ENCODE assay signal across 22 cellular contexts in genomic region chr18:58827425-58827824, GRCh38. TPM values are rescaled to one million over a fixed set of nuclear protein-coding genes. Genes with fewer than 3 reads are reported as not detected.
DNase-seq lines count a peak whose midpoint lies in the region; ATAC-seq, FAIRE-seq and TF ChIP-seq lines count a peak whose summit lies in the region.
"Had no signal": no experiment of that assay in that cellular context is flagged by ENCODE, and none has a peak within 500 bp of the region (broad histone marks: within the 10 kb centered on the region; RNA-seq: fewer than 3 reads in every experiment).

No MANE protein-coding gene starts in this region.

- peak; percentile 36 for DNase-seq in NAMALWA (ENCODE audit: low spot score)
- DNase-seq in H1 (ENCODE audit: low read depth in 1 of 2, low spot score in 2 of 2), result no peak
- DNase-seq in trophoblast cell, result no peak
- no peak for DNase-seq in osteocyte (ENCODE audit: extremely low spot score, unreplicated experiment)
- no peak for DNase-seq in NCI-H82 treated with DMSO at 0.1 percent for 48 hours (lab: John Stamatoyannopoulos, UW; ENCODE audit: unreplicated experiment)
- DNase-seq: Caco-2; CD4-positive, CD25-positive, alpha-beta regulatory T cell; CD8-positive, alpha-beta T cell; DMS153; DND-41; HFFc6 had no signal

- H3K36me3 ChIP-seq in H1 (ENCODE audit: control insufficient read depth in 2 of 4, insufficient read depth in 4 of 4, low read length in 3 of 4) (0 out of 8 replicates have a peak, but pooled peaks cover 0 to 4% (median 0%) of the 10 kb centered on the region in 4 experiments), trophoblast cell (ENCODE audit: control insufficient read depth in 1 of 2, insufficient read depth in 2 of 2, low read length in 2 of 2) (no peaks in the 10 kb centered on the region)
- H3K36me3 ChIP-seq: BLaER1, HAP-1 had no signal

- H3K9ac ChIP-seq in H1 (replicated peaks in 1 of 4; ENCODE audit: extremely low read depth in 1 of 4, low read depth in 3 of 4, low read length in 3 of 4) (no peak overlapping the region), trophoblast cell (ENCODE audit: low read length) (no peak overlapping the region)
- H3K9ac ChIP-seq: BLaER1 had no signal

- TF ChIP-seq RAD21 in H1 (IDR thresholded peaks at IDR 0.05 in 1 of 2, conservative IDR thresholded peaks at IDR 0.05 in 1 of 2; ENCODE audit: low read depth in 2 of 2, low read length in 2 of 2), result no peak

- no peak overlapping the region for H2AK5ac ChIP-seq in H1 (ENCODE audit: low read depth, low read length)
- no peak overlapping the region for H2AK5ac ChIP-seq in trophoblast cell (ENCODE audit: low read length)

- no peak overlapping the region for H4K12ac ChIP-seq in trophoblast cell (ENCODE audit: low read depth, low read length)

- H4K20me1 ChIP-seq in H1 (replicated peaks in 1 of 2; ENCODE audit: control insufficient read depth in 1 of 2, insufficient read depth in 2 of 2, low read length in 2 of 2), result no peaks in the 10 kb centered on the region
- H4K20me1 ChIP-seq: BLaER1 had no signal

- H3K79me1 ChIP-seq in H1 (ENCODE audit: low read depth, low read length) (no peaks in the 10 kb centered on the region), trophoblast cell (ENCODE audit: low read length) (peaks cover 9% of the 10 kb centered on the region)

- H3K14ac ChIP-seq in H1 (ENCODE audit: insufficient read length) (no peak overlapping the region), trophoblast cell (ENCODE audit: low read length) (no peak overlapping the region)

- no peaks in the 10 kb centered on the region for H3K23me2 ChIP-seq in H1 (ENCODE audit: low read depth, low read length)

- peak overlapping the region; percentile 66; the same call in 1 of the 2 replicates for H3K18ac ChIP-seq in H1 (ENCODE audit: extremely low read depth, low read length)
- no peak overlapping the region for H3K18ac ChIP-seq in trophoblast cell (ENCODE audit: low read length)

- H3K4me1 ChIP-seq in H1 (replicated peaks in 1 of 4; ENCODE audit: control insufficient read depth in 3 of 4, insufficient read depth in 4 of 4, low read length in 3 of 4) (peaks cover 2 to 3% (median 3%) of the 10 kb centered on the region in 4 experiments; a peak in 4 of 7 replicates), trophoblast cell (ENCODE audit: control insufficient read depth in 1 of 2, insufficient read depth in 2 of 2, low read length in 2 of 2) (peaks cover 2 to 5% of the 10 kb centered on the region in 2 experiments)
- H3K4me1 ChIP-seq: Caco-2 had no signal

- no peak overlapping the region for H3K27ac Mint-ChIP-seq in osteocyte (ENCODE audit: unreplicated experiment)
- H3K27ac Mint-ChIP-seq: B cell; CD4-positive, CD25-positive, alpha-beta regulatory T cell; CD8-positive, alpha-beta T cell; GM23338; HFFc6 had no signal

- no peak overlapping the region for H2BK120ac ChIP-seq in H1 (replicated peaks; ENCODE audit: low read depth, low read length)
- H2BK120ac ChIP-seq in trophoblast cell (ENCODE audit: insufficient read depth, low read length, poor library complexity), result no peak overlapping the region

- H3K4me3 ChIP-seq in H1 (ENCODE audit: extremely low read depth in 1 of 4, insufficient read depth in 2 of 4, low read depth in 3 of 4, low read length in 4 of 4) (no peak overlapping the region), trophoblast cell (ENCODE audit: low read depth, low read length) (no peak overlapping the region)
- H3K4me3 ChIP-seq: BLaER1, GM23338, HAP-1 had no signal

- H3K9me3 ChIP-seq in H1 (ENCODE audit: insufficient read depth in 2 of 2, low read depth in 1 of 2, low read length in 1 of 2) (peaks cover 0 to 9% of the 10 kb centered on the region in 2 experiments; a peak in 3 of 4 replicates), trophoblast cell (ENCODE audit: insufficient read depth, low read depth, low read length) (no peaks in the 10 kb centered on the region)
- H3K9me3 ChIP-seq: Caco-2, HAP-1 had no signal

- H3K27me3 Mint-ChIP-seq in osteocyte (ENCODE audit: unreplicated experiment), result no peaks in the 10 kb centered on the region

- H3K36me3 Mint-ChIP-seq in osteocyte (ENCODE audit: unreplicated experiment), result no peaks in the 10 kb centered on the region
- H3K36me3 Mint-ChIP-seq: CD4-positive, CD25-positive, alpha-beta regulatory T cell; CD8-positive, alpha-beta T cell had no signal

- peak overlapping the region; percentile 68; the same call in 1 of the 2 replicates for H2BK12ac ChIP-seq in H1 (ENCODE audit: low read depth, low read length)
- H2BK12ac ChIP-seq in trophoblast cell (ENCODE audit: low read length), result no peak overlapping the region

- FAIRE-seq in H1 (lab: Jason Lieb, UNC), result no peak
- FAIRE-seq: A204.1, G401.6, GM12892, H54 had no signal

- POLR2A ChIA-PET in H1 (lab: Charles Lee; ENCODE audit: partially characterized antibody), result no interaction called here

- no peak for TF ChIP-seq EP300 in H1 (IDR thresholded peaks at IDR 0.05; ENCODE audit: borderline replicate concordance in 1 of 2, low read depth in 2 of 2, low read length in 2 of 2)

- no peaks in the 10 kb centered on the region for H3K9me3 Mint-ChIP-seq in osteocyte (ENCODE audit: unreplicated experiment)
- H3K9me3 Mint-ChIP-seq: CD8-positive, alpha-beta T cell had no signal

- no peaks in the 10 kb centered on the region for H3K4me1 Mint-ChIP-seq in osteocyte (ENCODE audit: unreplicated experiment)
- H3K4me1 Mint-ChIP-seq: B cell had no signal

- H3K79me2 ChIP-seq in H1 (ENCODE audit: control insufficient read depth in 1 of 2, insufficient read depth in 2 of 2, low read length in 2 of 2), result no peaks in the 10 kb centered on the region
- H3K79me2 ChIP-seq in trophoblast cell (ENCODE audit: control insufficient read depth, insufficient read depth, low read length, poor library complexity), result peaks cover 2% of the 10 kb centered on the region

- H2BK15ac ChIP-seq in H1 (ENCODE audit: low read length), result 0 out of 2 replicates have a peak overlapping the region, but pooled peaks have one; percentile 61

- peak overlapping the region; percentile 13; the same call in 1 of the 2 replicates for H2BK20ac ChIP-seq in H1 (ENCODE audit: low read length)

- H3K27me3 ChIP-seq in H1 (replicated peaks in 1 of 4; ENCODE audit: control insufficient read depth in 3 of 4, extremely low read depth in 1 of 4, insufficient read depth in 3 of 4, low read length in 3 of 4), result no peaks in the 10 kb centered on the region
- H3K27me3 ChIP-seq in trophoblast cell (ENCODE audit: insufficient read depth, low read length), result no peaks in the 10 kb centered on the region
- H3K27me3 ChIP-seq: BLaER1 had no signal

- no peak overlapping the region for H3K4ac ChIP-seq in H1 (replicated peaks; ENCODE audit: insufficient read length, low read depth, low read length)
- H3K4ac ChIP-seq in trophoblast cell (ENCODE audit: low read depth, low read length), result no peak overlapping the region

- ATAC-seq in GM21723 (IDR thresholded peaks at IDR 0.05; ENCODE audit: unreplicated experiment), result no peak
- ATAC-seq: CD8-positive, alpha-beta T cell had no signal

- H4K8ac ChIP-seq in H1 (ENCODE audit: extremely low read depth, insufficient read depth, low read length) (no peak overlapping the region), trophoblast cell (ENCODE audit: low read depth, low read length) (peak overlapping the region; percentile 2)

- H3K56ac ChIP-seq in H1 (replicated peaks; ENCODE audit: insufficient read length, low read depth, low read length), result no peak overlapping the region

- TF ChIP-seq POLR2A in H1 (IDR thresholded peaks at IDR 0.05; ENCODE audit: control extremely low read depth in 1 of 2, low read depth in 2 of 2, low read length in 2 of 2), result no peak

- CTCF ChIA-PET in H1 (lab: Charles Lee; ENCODE audit: partially characterized antibody), result interaction anchor here (0.6 to 1.0 kb wide), 2 partner anchors 45 to 63 kb away, joined by 3 to 4 read pairs; no protein-coding TSS in a partner anchor

- H3K4me3 Mint-ChIP-seq in osteocyte (ENCODE audit: unreplicated experiment), result no peak overlapping the region
- H3K4me3 Mint-ChIP-seq: B cell; CD4-positive, CD25-positive, alpha-beta regulatory T cell; CD8-positive, alpha-beta T cell; GM23338; HFFc6 had no signal

- no peak overlapping the region for H3K4me2 ChIP-seq in H1 (ENCODE audit: insufficient read depth in 1 of 2, low read depth in 2 of 2, low read length in 2 of 2)
- H3K4me2 ChIP-seq in trophoblast cell (ENCODE audit: low read length), result no peak overlapping the region
- H3K4me2 ChIP-seq: BLaER1, GM23338 had no signal

- no peak overlapping the region for H2AFZ ChIP-seq in H1 (ENCODE audit: low read length)
- H2AFZ ChIP-seq in trophoblast cell (ENCODE audit: insufficient read depth, low read length, poor library complexity), result no peak overlapping the region

- 86% methylated on average over 5 of the region's 5 CpGs; no CpG with 5 or more reads in 1 of the 2 experiments for WGBS in H1 (ENCODE audit: extremely low coverage in 1 of 2, insufficient coverage in 1 of 2, insufficient read length in 1 of 2, insufficient replicate concordance in 2 of 2, low coverage in 1 of 2, low lambda C conversion rate in 2 of 2, missing lambda C conversion rate in 1 of 2), 2 experiments
- WGBS in trophoblast cell (ENCODE audit: extremely low coverage, insufficient coverage, insufficient read length), result no CpG with 5 or more reads among the region's 5 CpGs

- H3K23ac ChIP-seq in H1 (ENCODE audit: insufficient read length) (no peak overlapping the region), trophoblast cell (ENCODE audit: low read length) (no peak overlapping the region)

- H4K91ac ChIP-seq in H1 (replicated peaks; ENCODE audit: insufficient read length, low read length) (no peak overlapping the region), trophoblast cell (ENCODE audit: low read depth, low read length) (peak overlapping the region; percentile 16)

- H2BK5ac ChIP-seq in H1 (ENCODE audit: low read depth, low read length) (no peak overlapping the region), trophoblast cell (ENCODE audit: low read depth, low read length, poor library complexity) (no peak overlapping the region)

- no peak for TF ChIP-seq CTCF in H1 (IDR thresholded peaks at IDR 0.05; ENCODE audit: control extremely low read depth in 1 of 3, insufficient read depth in 1 of 3, low read depth in 1 of 3, low read length in 3 of 3)
- TF ChIP-seq CTCF in osteocyte (IDR thresholded peaks at IDR 0.05), result no peak

- H3K27ac ChIP-seq in H1 (ENCODE audit: low read depth, low read length), result no peak overlapping the region
- H3K27ac ChIP-seq in trophoblast cell (ENCODE audit: low read depth, low read length), result no peak overlapping the region
- H3K27ac ChIP-seq: 22Rv1, BLaER1, C4-2B had no signal

- H4K5ac ChIP-seq in H1 (ENCODE audit: insufficient read length, low read depth, low read length), result no peak overlapping the region

RNA-seq across cellular contexts. Expression of gene ZNF532, which starts 37.3 kb away (rescaled TPM):
- 240 and 241 TPM in 2 replicates for total RNA-seq in H1 (2021; fragmentation: NEBNext Ultra II Directional; extraction: Animal tissue kit (Norgen Biotek cat#: 25700))
- polyA plus RNA-seq in H1 (2011; rRNA removed), result 132 and 143 TPM in 2 replicates
- polyA plus RNA-seq in H1 (2011; cell fraction: cytosol; rRNA removed), result 148 TPM
- 482 TPM for polyA plus RNA-seq in H1 (2011; cell fraction: nucleus; rRNA removed)
- polyA plus RNA-seq in H1 (2012, experiment 1 of 2), result 101 to 122 TPM (median 117 TPM) in 4 replicates
- 7.5 TPM for polyA plus RNA-seq in H1 (2012, experiment 2 of 2)
- polyA plus RNA-seq in H1 (2013, experiment 1 of 2), result 144 TPM
- 132 TPM for polyA plus RNA-seq in H1 (2013, experiment 2 of 2)
- polyA minus RNA-seq in H1 (2011; rRNA and poly(A)+ RNA removed), result 742 and 919 TPM in 2 replicates
- polyA minus RNA-seq in H1 (2011; cell fraction: cytosol; rRNA and poly(A)+ RNA removed), result 169 TPM
- polyA minus RNA-seq in H1 (2011; cell fraction: nucleus; rRNA and poly(A)+ RNA removed), result 575 TPM
- 95.4 and 96.7 TPM in 2 replicates for polyA plus RNA-seq in trophoblast cell (2013)
- 92.7 and 97.8 TPM in 2 replicates for total RNA-seq in osteocyte
